ENCODE assay signal across 12 cellular contexts in genomic region chr20:36097751-36098151, GRCh38. TPM values are rescaled to one million over a fixed set of nuclear protein-coding genes. Genes with fewer than 3 reads are reported as not detected.
DNase-seq lines count a peak whose midpoint lies in the region; ATAC-seq, FAIRE-seq and TF ChIP-seq lines count a peak whose summit lies in the region.
"Had no signal": no experiment of that assay in that cellular context is flagged by ENCODE, and none has a peak within 500 bp of the region (broad histone marks: within the 10 kb centered on the region; RNA-seq: fewer than 3 reads in every experiment).

No MANE protein-coding gene starts in this region.

- no peaks in the 10 kb centered on the region for H3K9me3 Mint-ChIP-seq in activated B cell treated with CpG ODN at 0.5 μM for 24 hours

- TF ChIP-seq CTCF in heart left ventricle (IDR thresholded peaks at IDR 0.05): no peak
- TF ChIP-seq CTCF in activated B cell treated with CpG ODN at 0.5 μM for 24 hours (IDR thresholded peaks at IDR 0.05): no peak
- TF ChIP-seq CTCF in keratinocyte (optimal IDR thresholded peaks at IDR 0.05 in 1 of 3, IDR thresholded peaks at IDR 0.05 in 1 of 3, conservative IDR thresholded peaks at IDR 0.05 in 1 of 3; ENCODE audit: extremely low read depth in 1 of 3, insufficient read depth in 2 of 3, low read length in 3 of 3): no peak
- TF ChIP-seq CTCF in upper lobe of right lung (IDR thresholded peaks at IDR 0.05): no peak

- H3K4me3 Mint-ChIP-seq in activated B cell treated with CpG ODN at 0.5 μM for 24 hours: peak overlapping the region; percentile 21

- peak overlapping the region; percentile 22 for H3K4me2 ChIP-seq in keratinocyte (ENCODE audit: control insufficient read depth, extremely low read depth, insufficient read depth, low read depth, low read length)

- no peaks in the 10 kb centered on the region for H3K79me2 ChIP-seq in keratinocyte (ENCODE audit: control insufficient read depth, insufficient read depth, low read length)

- H3K27ac ChIP-seq in heart left ventricle: peak overlapping the region in 7 of 12 donors; percentile 14 to 67 (median 40)
- H3K27ac ChIP-seq in keratinocyte (ENCODE audit: control insufficient read depth, insufficient read depth, low read length): no peak overlapping the region
- peak overlapping the region; percentile 69 for H3K27ac ChIP-seq in upper lobe of right lung
- H3K27ac ChIP-seq: SK-N-MC had no signal

- H3K9me3 ChIP-seq in heart left ventricle (no peaks in the 10 kb centered on the region), keratinocyte (ENCODE audit: control insufficient read depth, low read depth, low read length) (no peaks in the 10 kb centered on the region), upper lobe of right lung (no peaks in the 10 kb centered on the region)
- H3K9me3 ChIP-seq: gastrocnemius medialis had no signal

- intact Hi-C loops in heart left ventricle (cut with DNase I) (no loop called here), left cardiac atrium (cut with DNase I) (no loop called here), activated B cell treated with CpG ODN at 0.5 μM for 24 hours (cut with micrococcal nuclease) (loop anchor here (5.0 kb wide), 1 partner anchor 35 kb away; no protein-coding TSS in a partner anchor), upper lobe of right lung (cut with DNase I) (no loop called here)

- ATAC-seq in heart left ventricle: no peak
- ATAC-seq in left cardiac atrium: no peak
- no peak for ATAC-seq in activated B cell treated with CpG ODN at 0.5 μM for 24 hours (ENCODE audit: low read depth)
- ATAC-seq in upper lobe of right lung: no peak

- peaks cover 32% of the 10 kb centered on the region for H3K4me1 Mint-ChIP-seq in activated B cell treated with CpG ODN at 0.5 μM for 24 hours

- TF ChIP-seq POLR2A in heart left ventricle (IDR thresholded peaks at IDR 0.05): no peak

- H3K27me3 Mint-ChIP-seq in activated B cell treated with CpG ODN at 0.5 μM for 24 hours: peaks cover 10% of the 10 kb centered on the region

- no peaks in the 10 kb centered on the region for H3K36me3 Mint-ChIP-seq in activated B cell treated with CpG ODN at 0.5 μM for 24 hours (ENCODE audit: low read depth)

- POLR2A ChIA-PET in activated B cell treated with CpG ODN at 0.5 μM for 24 hours (lab: Charles Lee): interaction anchor here (1.0 to 1.4 kb wide), 4 partner anchors 11 to 143 kb away, joined by 3 to 5 read pairs (median 4); partner anchors contain the start of gene SCAND1

- no peaks in the 10 kb centered on the region for H4K20me1 ChIP-seq in keratinocyte (ENCODE audit: control insufficient read depth, extremely low read depth, insufficient read depth, low read length)

- no peak for FAIRE-seq in keratinocyte (lab: Jason Lieb, UNC)

- H3K36me3 ChIP-seq in heart left ventricle (no peaks in the 10 kb centered on the region), keratinocyte (ENCODE audit: control insufficient read depth in 2 of 2, extremely low read depth in 1 of 2, insufficient read depth in 2 of 2, low read length in 2 of 2) (no peaks in the 10 kb centered on the region), upper lobe of right lung (no peaks in the 10 kb centered on the region)
- H3K36me3 ChIP-seq: gastrocnemius medialis had no signal

- dilution Hi-C loops in keratinocyte (cut with MboI; ENCODE audit: extremely low pct_ligation_motif_present, low sequenced_read_pairs): no loop called here

- peak overlapping the region; percentile 47 for H3K27ac Mint-ChIP-seq in activated B cell treated with CpG ODN at 0.5 μM for 24 hours

- WGBS in heart left ventricle, 4 donors: 25 to 33% (median 28%) methylated on average over 1 of the region's 1 CpG

- H3K9ac ChIP-seq in keratinocyte (ENCODE audit: control insufficient read depth, extremely low read depth, insufficient read depth, low read length): no peak overlapping the region

- no peak for DNase-seq in heart left ventricle
- DNase-seq in left cardiac atrium: no peak
- DNase-seq in activated B cell treated with CpG ODN at 0.5 μM for 24 hours: no peak
- no peak for DNase-seq in keratinocyte (ENCODE audit: low read depth, low spot score)
- DNase-seq in upper lobe of right lung: no peak
- DNase-seq in GM19238 (ENCODE audit: insufficient read length, low spot score): no peak
- no peak for DNase-seq in ACHN
- DNase-seq in cerebellar nuclear complex (lab: John Stamatoyannopoulos, UW): no peak
- DNase-seq: activated CD8-positive, alpha-beta memory T cell treated with anti-CD3 and anti-CD28 coated beads, Interleukin-2, amount 50 U/mL, for 4 hours; NCI-H1105 treated with DMSO at 0.1 percent for 48 hours had no signal

- no peak overlapping the region for H3K4me3 ChIP-seq in heart left ventricle
- no peak overlapping the region for H3K4me3 ChIP-seq in keratinocyte (ENCODE audit: control insufficient read depth in 2 of 3, extremely low read depth in 1 of 3, insufficient read depth in 2 of 3, low read depth in 1 of 3, low read length in 3 of 3)
- no peak overlapping the region for H3K4me3 ChIP-seq in upper lobe of right lung
- H3K4me3 ChIP-seq: gastrocnemius medialis, SK-N-MC had no signal

- peak overlapping the region; percentile 11 for H2AFZ ChIP-seq in keratinocyte (ENCODE audit: control insufficient read depth, low read length)

- peaks cover 0 to 40% (median 24%) of the 10 kb centered on the region in 12 donors for H3K4me1 ChIP-seq in heart left ventricle
- H3K4me1 ChIP-seq in keratinocyte (ENCODE audit: control insufficient read depth, extremely low read depth, insufficient read depth, low read length): peaks cover 22% of the 10 kb centered on the region
- peaks cover 43% of the 10 kb centered on the region for H3K4me1 ChIP-seq in upper lobe of right lung

- H3K9me1 ChIP-seq in keratinocyte (ENCODE audit: control insufficient read depth, extremely low read depth, insufficient read depth, low read length): no peaks in the 10 kb centered on the region

- peaks cover 0 to 7% (median 0%) of the 10 kb centered on the region in 9 donors for H3K27me3 ChIP-seq in heart left ventricle
- no peaks in the 10 kb centered on the region for H3K27me3 ChIP-seq in keratinocyte (ENCODE audit: control insufficient read depth, extremely low read depth, insufficient read depth, low read length)
- H3K27me3 ChIP-seq in upper lobe of right lung: no peaks in the 10 kb centered on the region

- in situ Hi-C loops in ACHN (cut with HindIII; ENCODE audit: low pct_ligation_motif_present, low pct_unique_long_range_greater_than_20kb, low sequenced_read_pairs): no loop called here

- CTCF ChIA-PET in activated B cell treated with CpG ODN at 0.5 μM for 24 hours (lab: Charles Lee): interaction anchor here (0.9 to 1.2 kb wide), 2 partner anchors 40 to 104 kb away, joined by 3 to 6 read pairs; no protein-coding TSS in a partner anchor

RNA-seq across cellular contexts. Expression of gene EPB41L1, which starts 56.8 kb away (rescaled TPM):
- total RNA-seq in heart left ventricle (10 to 100 TPM; 10.5 to 29.8 (median 19.0) TPM), left cardiac atrium (10 to 100 TPM; 20.5 to 32.1 TPM), activated B cell treated with CpG ODN at 0.5 μM for 24 hours (0.49 and 0.64 TPM in 2 replicates), upper lobe of right lung (61.4 TPM)
- polyA plus RNA-seq in heart left ventricle (1 to 10 TPM; 7.1 to 8.5 TPM), keratinocyte (1.2 to 2.6 TPM (median 1.8 TPM) in 3 replicates)
- polyA plus RNA-seq in keratinocyte (2011; ENCODE audit: low read depth): 3.4 TPM
- 3.4 and 3.6 TPM in 2 replicates for polyA plus RNA-seq in keratinocyte (2011; cell fraction: cytosol; rRNA removed)
- 3.7 and 5.8 TPM in 2 replicates for polyA plus RNA-seq in keratinocyte (2011; cell fraction: nucleus; rRNA removed)
- 2.2 and 2.3 TPM in 2 replicates for polyA plus RNA-seq in keratinocyte (2012; ENCODE audit: low replicate concordance)
- polyA minus RNA-seq in keratinocyte: 2.3 to 6.6 TPM (median 4.5 TPM) in 3 replicates
- polyA minus RNA-seq in keratinocyte (2011; cell fraction: cytosol; rRNA and poly(A)+ RNA removed): 5.9 TPM
- 2.0 and 3.9 TPM in 2 replicates for polyA minus RNA-seq in keratinocyte (2011; cell fraction: nucleus; rRNA and poly(A)+ RNA removed)
